26 cellular contexts compared by ENCODE assay signal in the genomic region with DNA sequence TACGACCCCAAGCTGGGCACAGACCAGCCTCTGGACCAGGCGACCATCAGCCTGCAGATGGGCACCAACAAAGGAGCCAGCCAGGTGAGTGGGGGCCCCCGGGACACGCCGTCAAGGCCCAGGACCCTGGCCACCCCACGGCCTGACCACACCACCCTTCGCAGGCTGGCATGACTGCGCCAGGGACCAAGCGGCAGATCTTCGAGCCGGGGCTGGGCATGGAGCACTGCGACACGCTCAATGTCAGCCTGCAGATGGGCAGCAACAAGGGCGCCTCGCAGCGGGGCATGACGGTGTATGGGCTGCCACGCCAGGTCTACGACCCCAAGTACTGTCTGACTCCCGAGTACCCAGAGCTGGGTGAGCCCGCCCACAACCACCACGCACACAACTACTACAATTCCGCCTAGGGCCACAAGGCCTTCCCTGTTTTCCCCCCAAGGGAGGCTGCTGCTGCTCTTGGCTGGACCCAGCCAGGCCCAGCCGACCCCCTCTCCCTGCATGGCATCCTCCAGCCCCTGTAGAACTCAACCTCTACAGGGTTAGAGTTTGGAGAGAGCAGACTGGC. TPM values are rescaled to one million over a fixed set of nuclear protein-coding genes. Genes with fewer than 3 reads are reported as not detected.
"Had no signal": no experiment of that assay in that cellular context is flagged by ENCODE, and none has a peak within 500 bp of the region (broad histone marks: within the 10 kb centered on the region; RNA-seq: fewer than 3 reads in every experiment).

No MANE protein-coding gene starts in this region.

- DNase-seq: activated CD4-positive, alpha-beta T cell treated with anti-CD3 and anti-CD28 coated beads for 1 hour; activated CD4-positive, alpha-beta T cell treated with anti-CD3 and anti-CD28 coated beads, Interleukin-2, amount 10 ng/mL, durations not matched to agents 7 days and 5 days; activated CD8-positive, alpha-beta T cell treated with anti-CD3 and anti-CD28 coated beads for 36 hours; activated T-cell treated with anti-CD3 and anti-CD28 coated beads, Interleukin-2, amount 50 U/mL, for 4 hours; dermis blood vessel endothelial cell; effector CD4-positive, alpha-beta T cell; hippocampal formation; immature natural killer cell; kidney; left colon; mammary epithelial cell; naive thymus-derived CD4-positive, alpha-beta T cell; posterior cingulate gyrus; small intestine; stimulated activated CD4-positive, alpha-beta T cell treated with anti-CD3 and anti-CD28 coated beads, Interleukin-4, amount 100 ng/mL, for 24 hours; substantia nigra; T-helper 17 cell; T1000; upper lobe of right lung had no signal

- H3K4me2 ChIP-seq: neural progenitor cell had no signal

- H3K36me3 ChIP-seq: neural progenitor cell had no signal

- H3K27ac ChIP-seq: epithelial cell of prostate, neural progenitor cell, upper lobe of right lung had no signal

- H3K4me1 ChIP-seq: neural progenitor cell, upper lobe of right lung had no signal

- ATAC-seq: activated CD8-positive, alpha-beta T cell treated with anti-CD3 and anti-CD28 coated beads for 36 hours; activated naive CD4-positive, alpha-beta T cell treated with anti-CD3 and anti-CD28 coated beads, Interleukin-2, amount 50 U/mL, for 72 hours; activated T-cell treated with anti-CD3 and anti-CD28 coated beads, Interleukin-2, amount 50 U/mL, for 4 hours; activated T-helper 17 cell treated with anti-CD3 and anti-CD28 coated beads, Interleukin-2, amount 50 U/mL, for 72 hours; left colon; naive thymus-derived CD4-positive, alpha-beta T cell; sciatic nerve; stimulated activated effector memory CD8-positive, alpha-beta T cell treated with anti-CD3 and anti-CD28 coated beads, Interleukin-12 subunit alpha, Interleukin-12 subunit beta, amount 100 ng/mL, for 72 hours; T-helper 17 cell; upper lobe of right lung had no signal

- H3K27me3 ChIP-seq: neural progenitor cell, upper lobe of right lung had no signal

- H3K9me3 ChIP-seq: upper lobe of right lung had no signal

- H3K4me3 ChIP-seq: neural progenitor cell, upper lobe of right lung had no signal

- H2AFZ ChIP-seq: neural progenitor cell had no signal

- H3K9ac ChIP-seq: neural progenitor cell had no signal

RNA-seq across cellular contexts. Expression of gene CNN1, which starts 10.8 kb away (rescaled TPM):
- total RNA-seq: activated CD4-positive, alpha-beta T cell treated with anti-CD3 and anti-CD28 coated beads, Interleukin-2, amount 10 ng/mL, durations not matched to agents 7 days and 5 days; activated CD8-positive, alpha-beta T cell treated with anti-CD3 and anti-CD28 coated beads for 36 hours; activated naive CD4-positive, alpha-beta T cell treated with anti-CD3 and anti-CD28 coated beads, Interleukin-2, amount 50 U/mL, for 72 hours; activated T-helper 17 cell treated with anti-CD3 and anti-CD28 coated beads, Interleukin-2, amount 50 U/mL, for 72 hours; bronchial epithelial cell; naive thymus-derived CD4-positive, alpha-beta T cell had no signal
- polyA plus RNA-seq: immature natural killer cell; naive thymus-derived CD4-positive, alpha-beta T cell had no signal
